1 cellular context compared by ENCODE assay signal in genomic region chr11:62573592-62574362, GRCh38.
TF ChIP-seq lines count a peak whose summit lies in the region.

Gene EEF1G (minus strand): TSS chr11:62573891. CDS start chr11:62573842, 49 bp downstream.

TF ChIP-seq in HepG2, 621 proteins besides CTCF, POLR2A, EP300 and RAD21 (continued from another document and continues in another):
- TF ChIP-seq ZNF33B (CRISPR knock-in tag; IDR thresholded peaks at IDR 0.05) (no peak; the same call in 1 of the 2 replicates), KDM2A (CRISPR knock-in tag; IDR thresholded peaks at IDR 0.05; ENCODE audit: borderline replicate concordance, low read depth) (peak; percentile 87), ZMYM3 (CRISPR knock-in tag; IDR thresholded peaks at IDR 0.05) (no peak), TERF1 (CRISPR knock-in tag; IDR thresholded peaks at IDR 0.05) (no peak), HNRNPK (IDR thresholded peaks at IDR 0.05; ENCODE audit: low read depth, low read length, poor library complexity, severe bottlenecking) (no peak), TAF15 (IDR thresholded peaks at IDR 0.05; ENCODE audit: low read depth, low read length, poor library complexity, severe bottlenecking) (peak; percentile 19), GATA4 (IDR thresholded peaks at IDR 0.05; ENCODE audit: borderline replicate concordance, low read depth) (no peak), CENPT (CRISPR knock-in tag; IDR thresholded peaks at IDR 0.05; ENCODE audit: low read depth) (no peak), MTF1 (CRISPR knock-in tag; IDR thresholded peaks at IDR 0.05) (no peak), BRD4 (CRISPR knock-in tag; IDR thresholded peaks at IDR 0.05) (no peak), NFYC (CRISPR knock-in tag; IDR thresholded peaks at IDR 0.05) (peak; percentile 78), GTF2F1 (IDR thresholded peaks at IDR 0.05; ENCODE audit: low read length) (no peak), SRSF9 (IDR thresholded peaks at IDR 0.05; ENCODE audit: borderline replicate concordance, insufficient read depth, low read depth, low read length, poor library complexity, severe bottlenecking) (no peak), ZNF407 (CRISPR knock-in tag; IDR thresholded peaks at IDR 0.05; ENCODE audit: not compliant biosample characterization) (no peak), SALL1 (CRISPR knock-in tag; IDR thresholded peaks at IDR 0.05) (peak; percentile 66), SKI (IDR thresholded peaks at IDR 0.05; ENCODE audit: partially characterized antibody) (no peak), RFXANK (CRISPR knock-in tag; IDR thresholded peaks at IDR 0.05) (no peak; the same call in 1 of the 2 replicates), EEA1 (CRISPR knock-in tag; IDR thresholded peaks at IDR 0.05; ENCODE audit: borderline replicate concordance) (no peak), SP1 (IDR thresholded peaks at IDR 0.05) (no peak), SP1 (CRISPR knock-in tag; IDR thresholded peaks at IDR 0.05) (peak; percentile 36; the same call in 1 of the 2 replicates), TBP (CRISPR knock-in tag; IDR thresholded peaks at IDR 0.05) (no peak), ZNF616 (CRISPR knock-in tag; IDR thresholded peaks at IDR 0.05; ENCODE audit: low read depth) (peak; percentile 78; the same call in 1 of the 2 replicates), ZBTB1 (CRISPR knock-in tag; IDR thresholded peaks at IDR 0.05; ENCODE audit: borderline replicate concordance) (no peak), ZNF776 (CRISPR knock-in tag; IDR thresholded peaks at IDR 0.05) (peak; percentile 49; the same call in 1 of the 2 replicates), KAT2B (IDR thresholded peaks at IDR 0.05; ENCODE audit: borderline replicate concordance, low read depth, low read length) (no peak), CCDC6 (CRISPR knock-in tag; IDR thresholded peaks at IDR 0.05) (no peak), ZNF781 (CRISPR knock-in tag; IDR thresholded peaks at IDR 0.05; ENCODE audit: borderline replicate concordance, not compliant biosample characterization) (no peak), ZBTB38 (CRISPR knock-in tag; IDR thresholded peaks at IDR 0.05) (no peak; the same call in 1 of the 2 replicates), TGIF2 (CRISPR knock-in tag; IDR thresholded peaks at IDR 0.05) (no peak), NKX3-1 (CRISPR knock-in tag; IDR thresholded peaks at IDR 0.05) (no peak)
- TF ChIP-seq, protein P1, sequence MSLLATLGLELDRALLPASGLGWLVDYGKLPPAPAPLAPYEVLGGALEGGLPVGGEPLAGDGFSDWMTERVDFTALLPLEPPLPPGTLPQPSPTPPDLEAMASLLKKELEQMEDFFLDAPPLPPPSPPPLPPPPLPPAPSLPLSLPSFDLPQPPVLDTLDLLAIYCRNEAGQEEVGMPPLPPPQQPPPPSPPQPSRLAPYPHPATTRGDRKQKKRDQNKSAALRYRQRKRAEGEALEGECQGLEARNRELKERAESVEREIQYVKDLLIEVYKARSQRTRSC (CRISPR knock-in tag; IDR thresholded peaks at IDR 0.05; ENCODE audit: low read depth) = no peak
- TF ChIP-seq, protein P2, sequence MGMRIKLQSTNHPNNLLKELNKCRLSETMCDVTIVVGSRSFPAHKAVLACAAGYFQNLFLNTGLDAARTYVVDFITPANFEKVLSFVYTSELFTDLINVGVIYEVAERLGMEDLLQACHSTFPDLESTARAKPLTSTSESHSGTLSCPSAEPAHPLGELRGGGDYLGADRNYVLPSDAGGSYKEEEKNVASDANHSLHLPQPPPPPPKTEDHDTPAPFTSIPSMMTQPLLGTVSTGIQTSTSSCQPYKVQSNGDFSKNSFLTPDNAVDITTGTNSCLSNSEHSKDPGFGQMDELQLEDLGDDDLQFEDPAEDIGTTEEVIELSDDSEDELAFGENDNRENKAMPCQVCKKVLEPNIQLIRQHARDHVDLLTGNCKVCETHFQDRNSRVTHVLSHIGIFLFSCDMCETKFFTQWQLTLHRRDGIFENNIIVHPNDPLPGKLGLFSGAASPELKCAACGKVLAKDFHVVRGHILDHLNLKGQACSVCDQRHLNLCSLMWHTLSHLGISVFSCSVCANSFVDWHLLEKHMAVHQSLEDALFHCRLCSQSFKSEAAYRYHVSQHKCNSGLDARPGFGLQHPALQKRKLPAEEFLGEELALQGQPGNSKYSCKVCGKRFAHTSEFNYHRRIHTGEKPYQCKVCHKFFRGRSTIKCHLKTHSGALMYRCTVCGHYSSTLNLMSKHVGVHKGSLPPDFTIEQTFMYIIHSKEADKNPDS (CRISPR knock-in tag; IDR thresholded peaks at IDR 0.05) = no peak
- TF ChIP-seq, protein P3, sequence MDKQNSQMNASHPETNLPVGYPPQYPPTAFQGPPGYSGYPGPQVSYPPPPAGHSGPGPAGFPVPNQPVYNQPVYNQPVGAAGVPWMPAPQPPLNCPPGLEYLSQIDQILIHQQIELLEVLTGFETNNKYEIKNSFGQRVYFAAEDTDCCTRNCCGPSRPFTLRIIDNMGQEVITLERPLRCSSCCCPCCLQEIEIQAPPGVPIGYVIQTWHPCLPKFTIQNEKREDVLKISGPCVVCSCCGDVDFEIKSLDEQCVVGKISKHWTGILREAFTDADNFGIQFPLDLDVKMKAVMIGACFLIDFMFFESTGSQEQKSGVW (CRISPR knock-in tag; IDR thresholded peaks at IDR 0.05; ENCODE audit: borderline replicate concordance) = no peak
- TF ChIP-seq, protein P4, sequence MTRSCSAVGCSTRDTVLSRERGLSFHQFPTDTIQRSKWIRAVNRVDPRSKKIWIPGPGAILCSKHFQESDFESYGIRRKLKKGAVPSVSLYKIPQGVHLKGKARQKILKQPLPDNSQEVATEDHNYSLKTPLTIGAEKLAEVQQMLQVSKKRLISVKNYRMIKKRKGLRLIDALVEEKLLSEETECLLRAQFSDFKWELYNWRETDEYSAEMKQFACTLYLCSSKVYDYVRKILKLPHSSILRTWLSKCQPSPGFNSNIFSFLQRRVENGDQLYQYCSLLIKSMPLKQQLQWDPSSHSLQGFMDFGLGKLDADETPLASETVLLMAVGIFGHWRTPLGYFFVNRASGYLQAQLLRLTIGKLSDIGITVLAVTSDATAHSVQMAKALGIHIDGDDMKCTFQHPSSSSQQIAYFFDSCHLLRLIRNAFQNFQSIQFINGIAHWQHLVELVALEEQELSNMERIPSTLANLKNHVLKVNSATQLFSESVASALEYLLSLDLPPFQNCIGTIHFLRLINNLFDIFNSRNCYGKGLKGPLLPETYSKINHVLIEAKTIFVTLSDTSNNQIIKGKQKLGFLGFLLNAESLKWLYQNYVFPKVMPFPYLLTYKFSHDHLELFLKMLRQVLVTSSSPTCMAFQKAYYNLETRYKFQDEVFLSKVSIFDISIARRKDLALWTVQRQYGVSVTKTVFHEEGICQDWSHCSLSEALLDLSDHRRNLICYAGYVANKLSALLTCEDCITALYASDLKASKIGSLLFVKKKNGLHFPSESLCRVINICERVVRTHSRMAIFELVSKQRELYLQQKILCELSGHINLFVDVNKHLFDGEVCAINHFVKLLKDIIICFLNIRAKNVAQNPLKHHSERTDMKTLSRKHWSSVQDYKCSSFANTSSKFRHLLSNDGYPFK (CRISPR knock-in tag; IDR thresholded peaks at IDR 0.05; ENCODE audit: borderline replicate concordance) = peak; percentile 82
- TF ChIP-seq, protein P5, sequence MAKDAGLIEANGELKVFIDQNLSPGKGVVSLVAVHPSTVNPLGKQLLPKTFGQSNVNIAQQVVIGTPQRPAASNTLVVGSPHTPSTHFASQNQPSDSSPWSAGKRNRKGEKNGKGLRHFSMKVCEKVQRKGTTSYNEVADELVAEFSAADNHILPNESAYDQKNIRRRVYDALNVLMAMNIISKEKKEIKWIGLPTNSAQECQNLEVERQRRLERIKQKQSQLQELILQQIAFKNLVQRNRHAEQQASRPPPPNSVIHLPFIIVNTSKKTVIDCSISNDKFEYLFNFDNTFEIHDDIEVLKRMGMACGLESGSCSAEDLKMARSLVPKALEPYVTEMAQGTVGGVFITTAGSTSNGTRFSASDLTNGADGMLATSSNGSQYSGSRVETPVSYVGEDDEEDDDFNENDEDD (CRISPR knock-in tag; IDR thresholded peaks at IDR 0.05; ENCODE audit: borderline replicate concordance) = peak; percentile 63; the same call in 1 of the 2 replicates
- TF ChIP-seq, protein P6, sequence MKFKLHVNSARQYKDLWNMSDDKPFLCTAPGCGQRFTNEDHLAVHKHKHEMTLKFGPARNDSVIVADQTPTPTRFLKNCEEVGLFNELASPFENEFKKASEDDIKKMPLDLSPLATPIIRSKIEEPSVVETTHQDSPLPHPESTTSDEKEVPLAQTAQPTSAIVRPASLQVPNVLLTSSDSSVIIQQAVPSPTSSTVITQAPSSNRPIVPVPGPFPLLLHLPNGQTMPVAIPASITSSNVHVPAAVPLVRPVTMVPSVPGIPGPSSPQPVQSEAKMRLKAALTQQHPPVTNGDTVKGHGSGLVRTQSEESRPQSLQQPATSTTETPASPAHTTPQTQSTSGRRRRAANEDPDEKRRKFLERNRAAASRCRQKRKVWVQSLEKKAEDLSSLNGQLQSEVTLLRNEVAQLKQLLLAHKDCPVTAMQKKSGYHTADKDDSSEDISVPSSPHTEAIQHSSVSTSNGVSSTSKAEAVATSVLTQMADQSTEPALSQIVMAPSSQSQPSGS (CRISPR knock-in tag; IDR thresholded peaks at IDR 0.05) = no peak; the same call in none of the 2 replicates
- TF ChIP-seq, protein P7, sequence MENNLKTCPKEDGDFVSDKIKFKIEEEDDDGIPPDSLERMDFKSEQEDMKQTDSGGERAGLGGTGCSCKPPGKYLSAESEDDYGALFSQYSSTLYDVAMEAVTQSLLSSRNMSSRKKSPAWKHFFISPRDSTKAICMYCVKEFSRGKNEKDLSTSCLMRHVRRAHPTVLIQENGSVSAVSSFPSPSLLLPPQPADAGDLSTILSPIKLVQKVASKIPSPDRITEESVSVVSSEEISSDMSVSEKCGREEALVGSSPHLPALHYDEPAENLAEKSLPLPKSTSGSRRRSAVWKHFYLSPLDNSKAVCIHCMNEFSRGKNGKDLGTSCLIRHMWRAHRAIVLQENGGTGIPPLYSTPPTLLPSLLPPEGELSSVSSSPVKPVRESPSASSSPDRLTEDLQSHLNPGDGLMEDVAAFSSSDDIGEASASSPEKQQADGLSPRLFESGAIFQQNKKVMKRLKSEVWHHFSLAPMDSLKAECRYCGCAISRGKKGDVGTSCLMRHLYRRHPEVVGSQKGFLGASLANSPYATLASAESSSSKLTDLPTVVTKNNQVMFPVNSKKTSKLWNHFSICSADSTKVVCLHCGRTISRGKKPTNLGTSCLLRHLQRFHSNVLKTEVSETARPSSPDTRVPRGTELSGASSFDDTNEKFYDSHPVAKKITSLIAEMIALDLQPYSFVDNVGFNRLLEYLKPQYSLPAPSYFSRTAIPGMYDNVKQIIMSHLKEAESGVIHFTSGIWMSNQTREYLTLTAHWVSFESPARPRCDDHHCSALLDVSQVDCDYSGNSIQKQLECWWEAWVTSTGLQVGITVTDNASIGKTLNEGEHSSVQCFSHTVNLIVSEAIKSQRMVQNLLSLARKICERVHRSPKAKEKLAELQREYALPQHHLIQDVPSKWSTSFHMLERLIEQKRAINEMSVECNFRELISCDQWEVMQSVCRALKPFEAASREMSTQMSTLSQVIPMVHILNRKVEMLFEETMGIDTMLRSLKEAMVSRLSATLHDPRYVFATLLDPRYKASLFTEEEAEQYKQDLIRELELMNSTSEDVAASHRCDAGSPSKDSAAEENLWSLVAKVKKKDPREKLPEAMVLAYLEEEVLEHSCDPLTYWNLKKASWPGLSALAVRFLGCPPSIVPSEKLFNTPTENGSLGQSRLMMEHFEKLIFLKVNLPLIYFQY (CRISPR knock-in tag; IDR thresholded peaks at IDR 0.05; ENCODE audit: borderline replicate concordance) = no peak; the same call in none of the 2 replicates
